25 cellular contexts compared by ENCODE assay signal in genomic region chr9:83570359-83570758, GRCh38. TPM values are rescaled to one million over a fixed set of nuclear protein-coding genes. Genes with fewer than 3 reads are reported as not detected.
DNase-seq lines count a peak whose midpoint lies in the region; ATAC-seq and TF ChIP-seq lines count a peak whose summit lies in the region.
"Had no signal": no experiment of that assay in that cellular context is flagged by ENCODE, and none has a peak within 500 bp of the region (broad histone marks: within the 10 kb centered on the region; RNA-seq: fewer than 3 reads in every experiment).

No MANE protein-coding gene starts in this region.

- H3K18ac ChIP-seq in trophoblast cell (ENCODE audit: low read length) = no peak overlapping the region

- H2AFZ ChIP-seq in trophoblast cell (ENCODE audit: insufficient read depth, low read length, poor library complexity) = no peak overlapping the region
- H2AFZ ChIP-seq: GM23338 had no signal

- H3K27ac ChIP-seq in BLaER1 (no peak overlapping the region), trophoblast cell (ENCODE audit: low read depth, low read length) (no peak overlapping the region)
- H3K27ac ChIP-seq: neutrophil, SJSA1, suprapubic skin had no signal

- ATAC-seq in GM19351 (IDR thresholded peaks at IDR 0.05; ENCODE audit: unreplicated experiment) (no peak), GM18861 (IDR thresholded peaks at IDR 0.05; ENCODE audit: unreplicated experiment) (no peak)
- ATAC-seq: activated naive CD8-positive, alpha-beta T cell treated with anti-CD3 and anti-CD28 coated beads, Interleukin-2, amount 50 U/mL, for 24 hours; CD8-positive, alpha-beta T cell; GM12878; GM23338 had no signal

- no CpG with 5 or more reads among the region's 1 CpG for WGBS in trophoblast cell (ENCODE audit: extremely low coverage, insufficient coverage, insufficient read length)

- H3K27me3 ChIP-seq in BLaER1 (no peaks in the 10 kb centered on the region), adipocyte (replicated peaks; ENCODE audit: control insufficient read depth, insufficient read depth, low read length) (peaks cover 8% of the 10 kb centered on the region), trophoblast cell (ENCODE audit: insufficient read depth, low read length) (no peaks in the 10 kb centered on the region)
- H3K27me3 ChIP-seq: heart right ventricle, neutrophil, SJSA1, suprapubic skin had no signal

- no peak overlapping the region for H4K8ac ChIP-seq in trophoblast cell (ENCODE audit: low read depth, low read length)

- no peaks in the 10 kb centered on the region for H3K79me2 ChIP-seq in trophoblast cell (ENCODE audit: control insufficient read depth, insufficient read depth, low read length, poor library complexity)

- H3K9me3 ChIP-seq in BLaER1 (peaks cover 11% of the 10 kb centered on the region), adipocyte (ENCODE audit: control insufficient read depth, low read length) (no peaks in the 10 kb centered on the region), trophoblast cell (ENCODE audit: insufficient read depth, low read depth, low read length) (peaks cover 3% of the 10 kb centered on the region)
- H3K9me3 ChIP-seq: heart right ventricle, neutrophil, SJSA1, suprapubic skin had no signal

- H3K4me1 ChIP-seq in BLaER1 = peaks cover 33% of the 10 kb centered on the region
- H3K4me1 ChIP-seq in adipocyte (ENCODE audit: control insufficient read depth, insufficient read depth, low read length) = peaks cover 26% of the 10 kb centered on the region
- peaks cover 0 to 2% of the 10 kb centered on the region in 2 experiments for H3K4me1 ChIP-seq in trophoblast cell (ENCODE audit: control insufficient read depth in 1 of 2, insufficient read depth in 2 of 2, low read length in 2 of 2)
- H3K4me1 ChIP-seq: SJSA1, suprapubic skin had no signal

- no peak overlapping the region for H3K23ac ChIP-seq in trophoblast cell (ENCODE audit: low read length)

- DNase-seq in adipocyte (ENCODE audit: low read depth) = peak; percentile 19
- peak; percentile 52 for DNase-seq in foreskin fibroblast
- DNase-seq in trophoblast cell = peak; percentile 86 to 97
- no peak for DNase-seq in stimulated activated CD4-positive, alpha-beta T cell treated with anti-CD3 and anti-CD28 coated beads, Interleukin-2, amount 100 ng/mL, for 48 hours
- DNase-seq: activated CD8-positive, alpha-beta memory T cell treated with anti-CD3 and anti-CD28 coated beads, Interleukin-2, amount 50 U/mL, for 48 hours; activated effector memory CD4-positive, alpha-beta T cell treated with anti-CD3 and anti-CD28 coated beads, Interleukin-2, amount 50 U/mL, for 16 hours; activated naive CD8-positive, alpha-beta T cell treated with anti-CD3 and anti-CD28 coated beads, Interleukin-2, amount 50 U/mL, for 24 hours; caudate nucleus; CD8-positive, alpha-beta T cell; DMS53; erythroblast; heart right ventricle; NCI-H187 treated with DMSO at 0.1 percent for 48 hours; NCI-H345; NCI-H82; stimulated activated CD4-positive, alpha-beta T cell treated with anti-CD3 and anti-CD28 coated beads, Interleukin-15, amount 100 ng/mL, for 24 hours had no signal

- no peak overlapping the region for H2BK12ac ChIP-seq in trophoblast cell (ENCODE audit: low read length)

- H3K9ac ChIP-seq in BLaER1 (no peak overlapping the region), adipocyte (ENCODE audit: low read length) (no peak overlapping the region), trophoblast cell (ENCODE audit: low read length) (no peak overlapping the region)

- TF ChIP-seq CTCF in foreskin fibroblast (IDR thresholded peaks at IDR 0.05; ENCODE audit: low read depth, low read length) = no peak

- H4K91ac ChIP-seq in trophoblast cell (ENCODE audit: low read depth, low read length) = no peak overlapping the region

- no peak overlapping the region for H3K4me3 ChIP-seq in BLaER1
- H3K4me3 ChIP-seq in adipocyte (ENCODE audit: low read length) = no peak overlapping the region
- H3K4me3 ChIP-seq in foreskin fibroblast (ENCODE audit: low read depth in 1 of 2, low read length in 2 of 2) = no peak overlapping the region
- no peak overlapping the region for H3K4me3 ChIP-seq in trophoblast cell (ENCODE audit: low read depth, low read length)
- H3K4me3 ChIP-seq: GM12878, GM23338, heart right ventricle, lung, SJSA1, suprapubic skin had no signal

- H3K4me2 ChIP-seq in BLaER1 (peak overlapping the region; percentile 60; the same call in 1 of the 2 replicates), trophoblast cell (ENCODE audit: low read length) (no peak overlapping the region)
- H3K4me2 ChIP-seq: GM23338 had no signal

- no peak overlapping the region for H2BK5ac ChIP-seq in trophoblast cell (ENCODE audit: low read depth, low read length, poor library complexity)

- H3K4ac ChIP-seq in trophoblast cell (ENCODE audit: low read depth, low read length) = no peak overlapping the region

- no peaks in the 10 kb centered on the region for H3K79me1 ChIP-seq in trophoblast cell (ENCODE audit: low read length)

- no peak overlapping the region for H2BK120ac ChIP-seq in trophoblast cell (ENCODE audit: insufficient read depth, low read length, poor library complexity)

- H4K12ac ChIP-seq in trophoblast cell (ENCODE audit: low read depth, low read length) = no peak overlapping the region

- no peak overlapping the region for H3K14ac ChIP-seq in trophoblast cell (ENCODE audit: low read length)

- no peaks in the 10 kb centered on the region for H4K20me1 ChIP-seq in BLaER1

- H2AK5ac ChIP-seq in trophoblast cell (ENCODE audit: low read length) = no peak overlapping the region

- H3K36me3 ChIP-seq in BLaER1 (no peaks in the 10 kb centered on the region), adipocyte (ENCODE audit: control insufficient read depth, insufficient read depth, low read length, severe bottlenecking) (no peaks in the 10 kb centered on the region), trophoblast cell (ENCODE audit: control insufficient read depth in 1 of 2, insufficient read depth in 2 of 2, low read length in 2 of 2) (no peaks in the 10 kb centered on the region)
- H3K36me3 ChIP-seq: heart right ventricle, neutrophil, SJSA1, suprapubic skin had no signal

RNA-seq across cellular contexts. Expression of gene FRMD3, which starts 32.2 kb away (rescaled TPM):
- polyA plus RNA-seq in trophoblast cell (2013) = 0.45 and 0.60 TPM in 2 replicates

RNA-seq across cellular contexts. Expression of gene IDNK, which starts 52.6 kb away (rescaled TPM):
- 1.1 and 1.5 TPM in 2 replicates for polyA plus RNA-seq in trophoblast cell (2013)

Comparison
In these comparisons a context has a peak if more than half of its experiments do, and no peak if none do; other contexts are left out.
1. DNase-seq: peak in adipocyte (single experiment), foreskin fibroblast (2 of 2) and trophoblast cell (2 of 2); none in stimulated activated CD4-positive, alpha-beta T cell treated with anti-CD3 and anti-CD28 coated beads, Interleukin-2, amount 100 ng/mL, for 48 hours (0 of 2).